ENCODE assay signal across 23 cellular contexts in the genomic region with DNA sequence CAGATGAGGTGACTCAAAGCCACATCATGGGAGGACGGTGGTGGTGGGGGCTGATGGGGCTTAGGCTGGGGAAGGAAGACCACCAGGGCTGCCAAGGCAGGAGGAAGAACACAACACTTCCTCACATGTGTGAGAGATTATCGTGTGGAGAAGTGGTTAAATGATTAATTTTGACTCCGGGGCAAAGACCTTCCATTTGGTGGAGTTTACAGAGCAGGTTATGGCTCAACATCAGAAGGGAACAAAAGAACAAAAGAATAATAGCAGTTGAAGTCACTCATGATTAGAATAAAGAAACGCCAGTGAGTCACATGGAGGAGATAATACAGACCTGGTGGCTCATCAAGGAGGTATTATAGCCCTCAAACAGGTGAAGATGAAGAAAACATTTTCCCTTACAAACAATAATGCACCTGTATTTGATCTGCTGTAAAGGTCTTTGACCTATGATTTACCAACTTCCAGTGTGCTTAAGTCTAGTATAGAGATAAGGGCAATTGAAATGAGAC.
DNase-seq lines count a peak whose midpoint lies in the region; ATAC-seq, FAIRE-seq and TF ChIP-seq lines count a peak whose summit lies in the region.
"Had no signal": no experiment of that assay in that cellular context is flagged by ENCODE, and none has a peak within 500 bp of the region (broad histone marks: within the 10 kb centered on the region; RNA-seq: fewer than 3 reads in every experiment).

No MANE protein-coding gene starts in this region.

- CTCF ChIA-PET in SK-N-SH (lab: Yijun Ruan, JAX) = interaction anchor here (1.5 to 1.8 kb wide), 2 partner anchors 342 to 512 kb away, joined by 4 read pairs; no protein-coding TSS in a partner anchor

- no peak for FAIRE-seq in RCC 7860 (lab: Jason Lieb, UNC)
- FAIRE-seq: colon had no signal

- no peak for TF ChIP-seq EP300 in SK-N-SH (IDR thresholded peaks at IDR 0.05; ENCODE audit: borderline replicate concordance in 1 of 2, low read depth in 1 of 2, low read length in 1 of 2)

- H2AFZ ChIP-seq in SK-N-SH (ENCODE audit: low read depth) = no peak overlapping the region

- H3K4me2 ChIP-seq in SK-N-SH = no peak overlapping the region

- TF ChIP-seq RAD21 in SK-N-SH (IDR thresholded peaks at IDR 0.05; ENCODE audit: low read length) = no peak

- H3K4me3 ChIP-seq in SK-N-SH (ENCODE audit: low read depth in 2 of 2, low read length in 1 of 2) = no peak overlapping the region
- H3K4me3 ChIP-seq: spleen, tibial nerve had no signal

- ATAC-seq in SK-N-SH treated with all-trans-retinoic acid at 6 μM for 48 hours (no peak), left colon (peak; percentile 36)
- ATAC-seq: activated CD8-positive, alpha-beta memory T cell treated with anti-CD3 and anti-CD28 coated beads, Interleukin-2, amount 10 ng/mL, durations not matched to agents 7 days and 5 days; activated T-helper 17 cell treated with anti-CD3 and anti-CD28 coated beads, Interleukin-2, amount 50 U/mL, for 72 hours; stimulated activated naive CD8-positive, alpha-beta T cell treated with anti-CD3 and anti-CD28 coated beads, Interleukin-15, amount 100 ng/mL, for 72 hours had no signal

- no peak for DNase-seq in SK-N-SH
- DNase-seq in RCC 7860 (ENCODE audit: low spot score) = peak; percentile 28
- DNase-seq in left colon = no peak
- DNase-seq in UCSD-AML1 (lab: John Stamatoyannopoulos, UW; ENCODE audit: unreplicated experiment) = no peak
- no peak for DNase-seq in epidermal melanocyte (ENCODE audit: insufficient read length, low spot score)
- no peak for DNase-seq in SIG-M5 (lab: John Stamatoyannopoulos, UW)
- no peak for DNase-seq in amniotic stem cell (lab: John Stamatoyannopoulos, UW)
- DNase-seq: activated CD4-positive, alpha-beta T cell treated with anti-CD3 and anti-CD28 coated beads, Interleukin-2, amount 10 ng/mL, durations not matched to agents 24 days and 14 days; activated CD8-positive, alpha-beta memory T cell treated with anti-CD3 and anti-CD28 coated beads, Interleukin-2, amount 10 ng/mL, durations not matched to agents 7 days and 5 days; glutamatergic neuron; KG1; NCI-H446; SHP77; spleen; stimulated activated CD4-positive, alpha-beta T cell treated with anti-CD3 and anti-CD28 coated beads, Interleukin-4, amount 100 ng/mL, for 4 hours; stimulated activated naive CD8-positive, alpha-beta T cell treated with anti-CD3 and anti-CD28 coated beads, Interleukin-15, amount 100 ng/mL, for 72 hours; T-helper 1 cell had no signal

- no peaks in the 10 kb centered on the region for H3K9me2 ChIP-seq in SK-N-SH

- no peak overlapping the region for H3K9ac ChIP-seq in SK-N-SH

- 68% methylated on average over 4 of the region's 4 CpGs for WGBS in SK-N-SH (ENCODE audit: low lambda C conversion rate)

- H3K27me3 ChIP-seq in SK-N-SH (ENCODE audit: insufficient read depth) = no peaks in the 10 kb centered on the region
- H3K27me3 ChIP-seq: spleen, tibial nerve had no signal

- POLR2A ChIA-PET in SK-N-SH (lab: Yijun Ruan, JAX) = no interaction called here

- intact Hi-C loops in left colon (cut with DNase I, micrococcal nuclease) = no loop called here

- no peaks in the 10 kb centered on the region for H3K9me3 ChIP-seq in SK-N-SH
- H3K9me3 ChIP-seq: neutrophil had no signal

- no peaks in the 10 kb centered on the region for H4K20me1 ChIP-seq in SK-N-SH (ENCODE audit: insufficient read depth)

- H3F3A ChIP-seq in SK-N-SH (replicated peaks; ENCODE audit: insufficient read depth) = peaks cover 12% of the 10 kb centered on the region

- TF ChIP-seq CTCF in SK-N-SH (IDR thresholded peaks at IDR 0.05) = no peak

- H3K4me1 ChIP-seq in SK-N-SH (ENCODE audit: control insufficient read depth in 1 of 2, insufficient read depth in 2 of 2, low read depth in 1 of 2, low read length in 1 of 2) = peaks cover 22 to 27% of the 10 kb centered on the region in 2 experiments

- no peak overlapping the region for H3K27ac ChIP-seq in SK-N-SH (ENCODE audit: low read depth in 2 of 2, low read length in 1 of 2)
- H3K27ac ChIP-seq: 22Rv1, neutrophil, spleen, tibial nerve had no signal

- no peaks in the 10 kb centered on the region for H3K36me3 ChIP-seq in SK-N-SH (replicated peaks in 1 of 2; ENCODE audit: control insufficient read depth in 1 of 2, insufficient read depth in 2 of 2, low read length in 1 of 2)
- H3K36me3 ChIP-seq: neutrophil, spleen, tibial nerve had no signal

- no peaks in the 10 kb centered on the region for H3K79me2 ChIP-seq in SK-N-SH (ENCODE audit: insufficient read depth)

TF ChIP-seq in SK-N-SH, 30 proteins besides CTCF, POLR2A, EP300 and RAD21:
- TF ChIP-seq TAF1 (IDR thresholded peaks at IDR 0.05; ENCODE audit: borderline replicate concordance, low read depth, low read length) = no peak
- peak; percentile 12; the same call in 1 of the 2 replicates for TF ChIP-seq FOSL2 (IDR thresholded peaks at IDR 0.05; ENCODE audit: borderline replicate concordance, low read depth)
- no peak for TF ChIP-seq RFX5 (IDR thresholded peaks at IDR 0.05; ENCODE audit: low read length)
- peak; percentile 41; the same call in 1 of the 2 replicates for TF ChIP-seq TCF12 (IDR thresholded peaks at IDR 0.05)

TF ChIP-seq in SK-N-SH treated with all-trans-retinoic acid at 6 μM for 48 hours, 23 proteins besides CTCF, POLR2A, EP300 and RAD21:
- TF ChIP-seq ZFP30 (CRISPR knock-in tag; IDR thresholded peaks at IDR 0.05) (no peak), RARB (CRISPR knock-in tag; IDR thresholded peaks at IDR 0.05) (no peak), ARNTL (CRISPR knock-in tag; IDR thresholded peaks at IDR 0.05; ENCODE audit: borderline replicate concordance, low read depth) (no peak), PPARA (CRISPR knock-in tag; IDR thresholded peaks at IDR 0.05; ENCODE audit: borderline replicate concordance) (no peak), ISL1 (CRISPR knock-in tag; IDR thresholded peaks at IDR 0.05) (no peak), ZNF70 (CRISPR knock-in tag; IDR thresholded peaks at IDR 0.05) (no peak), ZNF565 (CRISPR knock-in tag; conservative IDR thresholded peaks at IDR 0.05; ENCODE audit: low read depth) (no peak), ESRRG (CRISPR knock-in tag; IDR thresholded peaks at IDR 0.05) (no peak), ZFP3 (CRISPR knock-in tag; IDR thresholded peaks at IDR 0.05) (no peak), TOX (CRISPR knock-in tag; IDR thresholded peaks at IDR 0.05; ENCODE audit: borderline replicate concordance) (no peak), GLIS3 (CRISPR knock-in tag; IDR thresholded peaks at IDR 0.05) (no peak), TCF4 (CRISPR knock-in tag; IDR thresholded peaks at IDR 0.05; ENCODE audit: borderline replicate concordance) (no peak)
- TF ChIP-seq, protein P1, sequence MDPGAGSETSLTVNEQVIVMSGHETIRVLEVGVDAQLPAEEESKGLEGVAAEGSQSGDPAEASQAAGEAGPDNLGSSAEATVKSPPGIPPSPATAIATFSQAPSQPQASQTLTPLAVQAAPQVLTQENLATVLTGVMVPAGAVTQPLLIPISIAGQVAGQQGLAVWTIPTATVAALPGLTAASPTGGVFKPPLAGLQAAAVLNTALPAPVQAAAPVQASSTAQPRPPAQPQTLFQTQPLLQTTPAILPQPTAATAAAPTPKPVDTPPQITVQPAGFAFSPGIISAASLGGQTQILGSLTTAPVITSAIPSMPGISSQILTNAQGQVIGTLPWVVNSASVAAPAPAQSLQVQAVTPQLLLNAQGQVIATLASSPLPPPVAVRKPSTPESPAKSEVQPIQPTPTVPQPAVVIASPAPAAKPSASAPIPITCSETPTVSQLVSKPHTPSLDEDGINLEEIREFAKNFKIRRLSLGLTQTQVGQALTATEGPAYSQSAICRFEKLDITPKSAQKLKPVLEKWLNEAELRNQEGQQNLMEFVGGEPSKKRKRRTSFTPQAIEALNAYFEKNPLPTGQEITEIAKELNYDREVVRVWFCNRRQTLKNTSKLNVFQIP (CRISPR knock-in tag; IDR thresholded peaks at IDR 0.05; ENCODE audit: borderline replicate concordance, low read depth) = no peak
- TF ChIP-seq, protein P2, sequence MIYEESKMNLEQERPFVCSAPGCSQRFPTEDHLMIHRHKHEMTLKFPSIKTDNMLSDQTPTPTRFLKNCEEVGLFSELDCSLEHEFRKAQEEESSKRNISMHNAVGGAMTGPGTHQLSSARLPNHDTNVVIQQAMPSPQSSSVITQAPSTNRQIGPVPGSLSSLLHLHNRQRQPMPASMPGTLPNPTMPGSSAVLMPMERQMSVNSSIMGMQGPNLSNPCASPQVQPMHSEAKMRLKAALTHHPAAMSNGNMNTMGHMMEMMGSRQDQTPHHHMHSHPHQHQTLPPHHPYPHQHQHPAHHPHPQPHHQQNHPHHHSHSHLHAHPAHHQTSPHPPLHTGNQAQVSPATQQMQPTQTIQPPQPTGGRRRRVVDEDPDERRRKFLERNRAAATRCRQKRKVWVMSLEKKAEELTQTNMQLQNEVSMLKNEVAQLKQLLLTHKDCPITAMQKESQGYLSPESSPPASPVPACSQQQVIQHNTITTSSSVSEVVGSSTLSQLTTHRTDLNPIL (CRISPR knock-in tag; IDR thresholded peaks at IDR 0.05; ENCODE audit: low read depth) = no peak
